1 cellular context compared by ENCODE assay signal in genomic region chr1:42766723-42767509, GRCh38.
A peak's percentile ranks its signal among the peaks of the same experiment; 100 is the strongest.
TF ChIP-seq lines count a peak whose summit lies in the region.

C1orf50 (plus strand) TSS chr1:42767249; CDS start chr1:42767312, 63 bp downstream.
A gene with protein sequence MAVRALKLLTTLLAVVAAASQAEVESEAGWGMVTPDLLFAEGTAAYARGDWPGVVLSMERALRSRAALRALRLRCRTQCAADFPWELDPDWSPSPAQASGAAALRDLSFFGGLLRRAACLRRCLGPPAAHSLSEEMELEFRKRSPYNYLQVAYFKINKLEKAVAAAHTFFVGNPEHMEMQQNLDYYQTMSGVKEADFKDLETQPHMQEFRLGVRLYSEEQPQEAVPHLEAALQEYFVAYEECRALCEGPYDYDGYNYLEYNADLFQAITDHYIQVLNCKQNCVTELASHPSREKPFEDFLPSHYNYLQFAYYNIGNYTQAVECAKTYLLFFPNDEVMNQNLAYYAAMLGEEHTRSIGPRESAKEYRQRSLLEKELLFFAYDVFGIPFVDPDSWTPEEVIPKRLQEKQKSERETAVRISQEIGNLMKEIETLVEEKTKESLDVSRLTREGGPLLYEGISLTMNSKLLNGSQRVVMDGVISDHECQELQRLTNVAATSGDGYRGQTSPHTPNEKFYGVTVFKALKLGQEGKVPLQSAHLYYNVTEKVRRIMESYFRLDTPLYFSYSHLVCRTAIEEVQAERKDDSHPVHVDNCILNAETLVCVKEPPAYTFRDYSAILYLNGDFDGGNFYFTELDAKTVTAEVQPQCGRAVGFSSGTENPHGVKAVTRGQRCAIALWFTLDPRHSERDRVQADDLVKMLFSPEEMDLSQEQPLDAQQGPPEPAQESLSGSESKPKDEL (minus strand): TSS chr1:42767028. CDS start chr1:42766971, 57 bp downstream.

TF ChIP-seq in HepG2, 621 proteins besides CTCF, POLR2A, EP300 and RAD21 (continued from another document and continues in another):
- TF ChIP-seq FOXP4 (CRISPR knock-in tag; IDR thresholded peaks at IDR 0.05), result peak; percentile 10; the same call in 1 of the 2 replicates
- TF ChIP-seq ZNF776 (CRISPR knock-in tag; IDR thresholded peaks at IDR 0.05), result no peak; the same call in 1 of the 2 replicates
- TF ChIP-seq, protein P1, sequence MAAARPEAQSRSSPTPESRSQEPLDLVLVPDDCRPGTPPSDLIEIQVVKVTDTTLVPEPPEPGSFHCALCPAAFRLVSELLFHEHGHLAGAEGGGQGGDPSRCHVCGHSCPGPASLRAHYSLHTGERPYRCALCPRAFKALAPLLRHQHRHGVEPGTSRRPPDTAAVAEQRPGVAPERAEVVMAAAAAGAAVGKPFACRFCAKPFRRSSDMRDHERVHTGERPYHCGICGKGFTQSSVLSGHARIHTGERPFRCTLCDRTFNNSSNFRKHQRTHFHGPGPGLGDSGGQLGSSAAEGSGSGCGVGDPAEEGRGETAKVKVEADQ (CRISPR knock-in tag; IDR thresholded peaks at IDR 0.05; ENCODE audit: borderline replicate concordance), result 0 out of 2 replicates have a peak, but pooled peaks have one; percentile 8
- TF ChIP-seq, protein P2, sequence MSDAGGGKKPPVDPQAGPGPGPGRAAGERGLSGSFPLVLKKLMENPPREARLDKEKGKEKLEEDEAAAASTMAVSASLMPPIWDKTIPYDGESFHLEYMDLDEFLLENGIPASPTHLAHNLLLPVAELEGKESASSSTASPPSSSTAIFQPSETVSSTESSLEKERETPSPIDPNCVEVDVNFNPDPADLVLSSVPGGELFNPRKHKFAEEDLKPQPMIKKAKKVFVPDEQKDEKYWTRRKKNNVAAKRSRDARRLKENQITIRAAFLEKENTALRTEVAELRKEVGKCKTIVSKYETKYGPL (CRISPR knock-in tag; IDR thresholded peaks at IDR 0.05), result 0 out of 2 replicates have a peak, but pooled peaks have one; percentile 21
- peak; percentile 90 for TF ChIP-seq ZNF781 (CRISPR knock-in tag; IDR thresholded peaks at IDR 0.05; ENCODE audit: borderline replicate concordance, not compliant biosample characterization)
- no peak for TF ChIP-seq IKZF1 (IDR thresholded peaks at IDR 0.05)
- TF ChIP-seq POGK (CRISPR knock-in tag; conservative IDR thresholded peaks at IDR 0.05), result no peak
- no peak for TF ChIP-seq ZNF800 (CRISPR knock-in tag; IDR thresholded peaks at IDR 0.05)
- TF ChIP-seq CAMTA2 (CRISPR knock-in tag; IDR thresholded peaks at IDR 0.05; ENCODE audit: borderline replicate concordance), result no peak
- TF ChIP-seq, protein P3, sequence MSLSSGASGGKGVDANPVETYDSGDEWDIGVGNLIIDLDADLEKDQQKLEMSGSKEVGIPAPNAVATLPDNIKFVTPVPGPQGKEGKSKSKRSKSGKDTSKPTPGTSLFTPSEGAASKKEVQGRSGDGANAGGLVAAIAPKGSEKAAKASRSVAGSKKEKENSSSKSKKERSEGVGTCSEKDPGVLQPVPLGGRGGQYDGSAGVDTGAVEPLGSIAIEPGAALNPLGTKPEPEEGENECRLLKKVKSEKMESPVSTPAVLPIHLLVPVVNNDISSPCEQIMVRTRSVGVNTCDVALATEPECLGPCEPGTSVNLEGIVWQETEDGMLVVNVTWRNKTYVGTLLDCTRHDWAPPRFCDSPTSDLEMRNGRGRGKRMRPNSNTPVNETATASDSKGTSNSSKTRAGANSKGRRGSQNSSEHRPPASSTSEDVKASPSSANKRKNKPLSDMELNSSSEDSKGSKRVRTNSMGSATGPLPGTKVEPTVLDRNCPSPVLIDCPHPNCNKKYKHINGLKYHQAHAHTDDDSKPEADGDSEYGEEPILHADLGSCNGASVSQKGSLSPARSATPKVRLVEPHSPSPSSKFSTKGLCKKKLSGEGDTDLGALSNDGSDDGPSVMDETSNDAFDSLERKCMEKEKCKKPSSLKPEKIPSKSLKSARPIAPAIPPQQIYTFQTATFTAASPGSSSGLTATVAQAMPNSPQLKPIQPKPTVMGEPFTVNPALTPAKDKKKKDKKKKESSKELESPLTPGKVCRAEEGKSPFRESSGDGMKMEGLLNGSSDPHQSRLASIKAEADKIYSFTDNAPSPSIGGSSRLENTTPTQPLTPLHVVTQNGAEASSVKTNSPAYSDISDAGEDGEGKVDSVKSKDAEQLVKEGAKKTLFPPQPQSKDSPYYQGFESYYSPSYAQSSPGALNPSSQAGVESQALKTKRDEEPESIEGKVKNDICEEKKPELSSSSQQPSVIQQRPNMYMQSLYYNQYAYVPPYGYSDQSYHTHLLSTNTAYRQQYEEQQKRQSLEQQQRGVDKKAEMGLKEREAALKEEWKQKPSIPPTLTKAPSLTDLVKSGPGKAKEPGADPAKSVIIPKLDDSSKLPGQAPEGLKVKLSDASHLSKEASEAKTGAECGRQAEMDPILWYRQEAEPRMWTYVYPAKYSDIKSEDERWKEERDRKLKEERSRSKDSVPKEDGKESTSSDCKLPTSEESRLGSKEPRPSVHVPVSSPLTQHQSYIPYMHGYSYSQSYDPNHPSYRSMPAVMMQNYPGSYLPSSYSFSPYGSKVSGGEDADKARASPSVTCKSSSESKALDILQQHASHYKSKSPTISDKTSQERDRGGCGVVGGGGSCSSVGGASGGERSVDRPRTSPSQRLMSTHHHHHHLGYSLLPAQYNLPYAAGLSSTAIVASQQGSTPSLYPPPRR (CRISPR knock-in tag; IDR thresholded peaks at IDR 0.05; ENCODE audit: borderline replicate concordance), result peak; percentile 60
- TF ChIP-seq SMAD3 (CRISPR knock-in tag; IDR thresholded peaks at IDR 0.05), result 0 out of 2 replicates have a peak, but pooled peaks have one; percentile 14
- no peak for TF ChIP-seq ZBTB34 (CRISPR knock-in tag; IDR thresholded peaks at IDR 0.05)
- no peak for TF ChIP-seq PCBP1 (IDR thresholded peaks at IDR 0.05; ENCODE audit: borderline replicate concordance, low read depth, low read length)
- TF ChIP-seq ZFAT (CRISPR knock-in tag; conservative IDR thresholded peaks at IDR 0.05), result no peak
- TF ChIP-seq JUNB (CRISPR knock-in tag; IDR thresholded peaks at IDR 0.05; ENCODE audit: borderline replicate concordance), result no peak
- TF ChIP-seq ZNF253 (CRISPR knock-in tag; IDR thresholded peaks at IDR 0.05; ENCODE audit: borderline replicate concordance), result no peak
- TF ChIP-seq YEATS4 (CRISPR knock-in tag; IDR thresholded peaks at IDR 0.05; ENCODE audit: borderline replicate concordance), result no peak; the same call in none of the 2 replicates
- TF ChIP-seq, protein P4, sequence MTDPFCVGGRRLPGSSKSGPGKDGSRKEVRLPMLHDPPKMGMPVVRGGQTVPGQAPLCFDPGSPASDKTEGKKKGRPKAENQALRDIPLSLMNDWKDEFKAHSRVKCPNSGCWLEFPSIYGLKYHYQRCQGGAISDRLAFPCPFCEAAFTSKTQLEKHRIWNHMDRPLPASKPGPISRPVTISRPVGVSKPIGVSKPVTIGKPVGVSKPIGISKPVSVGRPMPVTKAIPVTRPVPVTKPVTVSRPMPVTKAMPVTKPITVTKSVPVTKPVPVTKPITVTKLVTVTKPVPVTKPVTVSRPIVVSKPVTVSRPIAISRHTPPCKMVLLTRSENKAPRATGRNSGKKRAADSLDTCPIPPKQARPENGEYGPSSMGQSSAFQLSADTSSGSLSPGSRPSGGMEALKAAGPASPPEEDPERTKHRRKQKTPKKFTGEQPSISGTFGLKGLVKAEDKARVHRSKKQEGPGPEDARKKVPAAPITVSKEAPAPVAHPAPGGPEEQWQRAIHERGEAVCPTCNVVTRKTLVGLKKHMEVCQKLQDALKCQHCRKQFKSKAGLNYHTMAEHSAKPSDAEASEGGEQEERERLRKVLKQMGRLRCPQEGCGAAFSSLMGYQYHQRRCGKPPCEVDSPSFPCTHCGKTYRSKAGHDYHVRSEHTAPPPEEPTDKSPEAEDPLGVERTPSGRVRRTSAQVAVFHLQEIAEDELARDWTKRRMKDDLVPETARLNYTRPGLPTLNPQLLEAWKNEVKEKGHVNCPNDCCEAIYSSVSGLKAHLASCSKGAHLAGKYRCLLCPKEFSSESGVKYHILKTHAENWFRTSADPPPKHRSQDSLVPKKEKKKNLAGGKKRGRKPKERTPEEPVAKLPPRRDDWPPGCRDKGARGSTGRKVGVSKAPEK (CRISPR knock-in tag; IDR thresholded peaks at IDR 0.05; ENCODE audit: borderline replicate concordance), result no peak
- no peak for TF ChIP-seq ZSCAN22 (CRISPR knock-in tag; IDR thresholded peaks at IDR 0.05)
- peak in 1 of 2 experiments; percentile 80; a peak in 2 of 4 replicates for TF ChIP-seq KLF16 (CRISPR knock-in tag; IDR thresholded peaks at IDR 0.05)
- TF ChIP-seq SOX5 (CRISPR knock-in tag; IDR thresholded peaks at IDR 0.05; ENCODE audit: borderline replicate concordance), result no peak
- TF ChIP-seq SAFB2 (CRISPR knock-in tag; IDR thresholded peaks at IDR 0.05; ENCODE audit: borderline replicate concordance, low read depth), result 0 out of 2 replicates have a peak, but pooled peaks have one; percentile 50
- TF ChIP-seq ZNF24 (IDR thresholded peaks at IDR 0.05), result no peak
- no peak for TF ChIP-seq SRSF9 (IDR thresholded peaks at IDR 0.05; ENCODE audit: borderline replicate concordance, insufficient read depth, low read depth, low read length, poor library complexity, severe bottlenecking)
- no peak for TF ChIP-seq MTA3 (CRISPR knock-in tag; IDR thresholded peaks at IDR 0.05)
- no peak for TF ChIP-seq ZNF143 (CRISPR knock-in tag; IDR thresholded peaks at IDR 0.05)
- TF ChIP-seq ARNTL (CRISPR knock-in tag; IDR thresholded peaks at IDR 0.05), result peak; percentile 33; the same call in 1 of the 2 replicates
- no peak for TF ChIP-seq ELK4 (CRISPR knock-in tag; IDR thresholded peaks at IDR 0.05; ENCODE audit: borderline replicate concordance)
- TF ChIP-seq ZNF264 (CRISPR knock-in tag; IDR thresholded peaks at IDR 0.05), result peak; percentile 70; the same call in 1 of the 2 replicates
- TF ChIP-seq THAP8 (CRISPR knock-in tag; IDR thresholded peaks at IDR 0.05; ENCODE audit: borderline replicate concordance), result no peak
- TF ChIP-seq ZNF274 (CRISPR knock-in tag; IDR thresholded peaks at IDR 0.05), result peak; percentile 63; the same call in 1 of the 2 replicates
- no peak for TF ChIP-seq TSC22D2 (CRISPR knock-in tag; IDR thresholded peaks at IDR 0.05; ENCODE audit: borderline replicate concordance)
- TF ChIP-seq FOXK1 (CRISPR knock-in tag; IDR thresholded peaks at IDR 0.05; ENCODE audit: borderline replicate concordance, low read depth), result no peak; the same call in 1 of the 2 replicates
- TF ChIP-seq ZNF326 (CRISPR knock-in tag; IDR thresholded peaks at IDR 0.05; ENCODE audit: borderline replicate concordance), result no peak
- no peak for TF ChIP-seq GTF2F1 (IDR thresholded peaks at IDR 0.05; ENCODE audit: low read length)
- peak; percentile 88 for TF ChIP-seq SAP130 (CRISPR knock-in tag; IDR thresholded peaks at IDR 0.05; ENCODE audit: low read depth)
